15 cellular contexts compared by ENCODE assay signal in the genomic region with DNA sequence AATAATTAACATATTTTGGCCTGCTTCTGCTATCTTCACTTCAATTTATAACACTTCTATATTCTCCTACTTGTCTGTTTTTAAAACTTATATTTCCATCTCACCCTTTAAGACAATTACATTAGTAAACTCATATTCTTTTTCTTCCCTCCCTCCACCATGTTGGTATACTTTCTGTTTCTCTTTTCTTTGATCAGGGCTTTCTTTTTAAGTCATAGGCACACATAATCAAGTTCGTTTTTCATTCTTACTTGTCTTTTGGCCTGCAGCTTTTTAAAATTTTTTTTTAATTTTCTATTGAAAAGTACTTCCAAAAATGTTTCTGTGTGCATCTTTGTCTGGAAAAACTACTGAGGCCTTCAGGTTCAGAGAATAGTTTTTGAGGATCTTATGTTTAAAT. TPM values are rescaled to one million over a fixed set of nuclear protein-coding genes. Genes with fewer than 3 reads are reported as not detected.
A peak's percentile ranks its signal among the peaks of the same experiment; 100 is the strongest.
DNase-seq lines count a peak whose midpoint lies in the region; ATAC-seq and TF ChIP-seq lines count a peak whose summit lies in the region.
"Had no signal": no experiment of that assay in that cellular context is flagged by ENCODE, and none has a peak within 500 bp of the region (broad histone marks: within the 10 kb centered on the region; RNA-seq: fewer than 3 reads in every experiment).

No MANE protein-coding gene starts in this region.

- no peak for DNase-seq in activated CD4-positive, alpha-beta T cell treated with anti-CD3 and anti-CD28 coated beads, Interleukin-2, amount 10 ng/mL, durations not matched to agents 7 days and 5 days
- no peak for DNase-seq in activated CD4-positive, alpha-beta T cell treated with anti-CD3 and anti-CD28 coated beads, Interleukin-2, amount 50 U/mL, for 1 hour
- DNase-seq in activated CD8-positive, alpha-beta T cell treated with anti-CD3 and anti-CD28 coated beads for 36 hours = no peak
- DNase-seq in natural killer cell = no peak
- no peak for DNase-seq in WTC11 (ENCODE audit: low spot score)
- DNase-seq in stimulated activated naive B cell treated with anti-CD40 and anti-IgM and Interleukin-4, amounts not matched to agents 10 μg/mL and 1 μg/mL and 100 μg/mL, for 72 hours = no peak
- DNase-seq: Calu3; foreskin melanocyte; GM23248; Peyer's patch; stimulated activated CD4-positive, alpha-beta T cell treated with anti-CD3 and anti-CD28 coated beads, Interleukin-15, amount 100 ng/mL, for 24 hours had no signal

- H3K9me3 Mint-ChIP-seq in activated CD4-positive, alpha-beta T cell treated with anti-CD3 and anti-CD28 coated beads, Interleukin-2, amount 10 ng/mL, durations not matched to agents 7 days and 5 days = peaks cover 5% of the 10 kb centered on the region
- no peaks in the 10 kb centered on the region for H3K9me3 Mint-ChIP-seq in activated CD8-positive, alpha-beta T cell treated with anti-CD3 and anti-CD28 coated beads for 36 hours
- H3K9me3 Mint-ChIP-seq in natural killer cell (peaks cover 0 to 2% of the 10 kb centered on the region in 2 donors), WTC11 (peaks cover 11% of the 10 kb centered on the region)
- peaks cover 0 to under 1% of the 10 kb centered on the region in 2 donors for H3K9me3 Mint-ChIP-seq in stimulated activated naive B cell treated with anti-CD40 and anti-IgM and Interleukin-4, amounts not matched to agents 10 μg/mL and 1 μg/mL and 100 μg/mL, for 72 hours
- H3K9me3 Mint-ChIP-seq: brain had no signal

- peak overlapping the region; percentile 82 for H3K27ac Mint-ChIP-seq in activated CD4-positive, alpha-beta T cell treated with anti-CD3 and anti-CD28 coated beads, Interleukin-2, amount 10 ng/mL, durations not matched to agents 7 days and 5 days
- H3K27ac Mint-ChIP-seq in activated CD8-positive, alpha-beta T cell treated with anti-CD3 and anti-CD28 coated beads for 36 hours = peak overlapping the region; percentile 81
- H3K27ac Mint-ChIP-seq in natural killer cell = peak overlapping the region; percentile 64 to 82
- no peak overlapping the region for H3K27ac Mint-ChIP-seq in WTC11
- no peak overlapping the region for H3K27ac Mint-ChIP-seq in stimulated activated naive B cell treated with anti-CD40 and anti-IgM and Interleukin-4, amounts not matched to agents 10 μg/mL and 1 μg/mL and 100 μg/mL, for 72 hours
- H3K27ac Mint-ChIP-seq: brain had no signal

- intact Hi-C loops in activated CD8-positive, alpha-beta T cell treated with anti-CD3 and anti-CD28 coated beads for 36 hours (cut with micrococcal nuclease) = no loop called here
- intact Hi-C loops in natural killer cell (cut with micrococcal nuclease) = loop anchor here (10.0 kb wide), 1 partner anchor 1209 kb away; no protein-coding TSS in a partner anchor

- peak; percentile 70 for ATAC-seq in HG02884 (IDR thresholded peaks at IDR 0.05; ENCODE audit: unreplicated experiment)
- no peak for ATAC-seq in activated CD8-positive, alpha-beta T cell treated with anti-CD3 and anti-CD28 coated beads for 36 hours
- no peak for ATAC-seq in natural killer cell
- no peak for ATAC-seq in GM18909 (IDR thresholded peaks at IDR 0.05; ENCODE audit: poor library complexity, unreplicated experiment)
- ATAC-seq in WTC11 = no peak
- ATAC-seq in stimulated activated naive B cell treated with anti-CD40 and anti-IgM and Interleukin-4, amounts not matched to agents 10 μg/mL and 1 μg/mL and 100 μg/mL, for 72 hours (replicated peaks) = no peak
- ATAC-seq: A549 had no signal

- peaks cover 41% of the 10 kb centered on the region for H3K4me1 Mint-ChIP-seq in activated CD4-positive, alpha-beta T cell treated with anti-CD3 and anti-CD28 coated beads, Interleukin-2, amount 10 ng/mL, durations not matched to agents 7 days and 5 days
- peaks cover 31% of the 10 kb centered on the region for H3K4me1 Mint-ChIP-seq in activated CD8-positive, alpha-beta T cell treated with anti-CD3 and anti-CD28 coated beads for 36 hours (ENCODE audit: low read depth)
- H3K4me1 Mint-ChIP-seq in natural killer cell (peaks cover 48 to 64% of the 10 kb centered on the region in 2 donors), WTC11 (0 out of 2 replicates have a peak, but pooled peaks cover under 1% of the 10 kb centered on the region)
- no peaks in the 10 kb centered on the region for H3K4me1 Mint-ChIP-seq in stimulated activated naive B cell treated with anti-CD40 and anti-IgM and Interleukin-4, amounts not matched to agents 10 μg/mL and 1 μg/mL and 100 μg/mL, for 72 hours
- H3K4me1 Mint-ChIP-seq: brain had no signal

- CTCF ChIA-PET in activated CD4-positive, alpha-beta T cell treated with anti-CD3 and anti-CD28 coated beads, Interleukin-2, amount 10 ng/mL, durations not matched to agents 7 days and 5 days (lab: Charles Lee) = no interaction called here
- CTCF ChIA-PET in activated CD8-positive, alpha-beta T cell treated with anti-CD3 and anti-CD28 coated beads for 36 hours (lab: Charles Lee) = no interaction called here
- CTCF ChIA-PET in WTC11 (lab: Charles Lee) = no interaction called here

- H3K4me3 Mint-ChIP-seq in activated CD4-positive, alpha-beta T cell treated with anti-CD3 and anti-CD28 coated beads, Interleukin-2, amount 10 ng/mL, durations not matched to agents 7 days and 5 days = peak overlapping the region; percentile 74
- H3K4me3 Mint-ChIP-seq in activated CD8-positive, alpha-beta T cell treated with anti-CD3 and anti-CD28 coated beads for 36 hours = peak overlapping the region; percentile 67
- peak overlapping the region; percentile 93 for H3K4me3 Mint-ChIP-seq in natural killer cell
- H3K4me3 Mint-ChIP-seq in WTC11 = no peak overlapping the region
- H3K4me3 Mint-ChIP-seq in stimulated activated naive B cell treated with anti-CD40 and anti-IgM and Interleukin-4, amounts not matched to agents 10 μg/mL and 1 μg/mL and 100 μg/mL, for 72 hours = peak overlapping the region in 1 of 2 donors; percentile 22
- H3K4me3 Mint-ChIP-seq: brain had no signal

- peaks cover 35% of the 10 kb centered on the region for H3K36me3 Mint-ChIP-seq in activated CD4-positive, alpha-beta T cell treated with anti-CD3 and anti-CD28 coated beads, Interleukin-2, amount 10 ng/mL, durations not matched to agents 7 days and 5 days (ENCODE audit: low read depth)
- H3K36me3 Mint-ChIP-seq in activated CD8-positive, alpha-beta T cell treated with anti-CD3 and anti-CD28 coated beads for 36 hours (ENCODE audit: low read depth) = peaks cover 7% of the 10 kb centered on the region
- H3K36me3 Mint-ChIP-seq in natural killer cell (peaks cover 28% of the 10 kb centered on the region), WTC11 (no peaks in the 10 kb centered on the region)
- no peaks in the 10 kb centered on the region for H3K36me3 Mint-ChIP-seq in stimulated activated naive B cell treated with anti-CD40 and anti-IgM and Interleukin-4, amounts not matched to agents 10 μg/mL and 1 μg/mL and 100 μg/mL, for 72 hours
- H3K36me3 Mint-ChIP-seq: brain had no signal

- H3K27me3 Mint-ChIP-seq in activated CD4-positive, alpha-beta T cell treated with anti-CD3 and anti-CD28 coated beads, Interleukin-2, amount 10 ng/mL, durations not matched to agents 7 days and 5 days = peaks cover under 1% of the 10 kb centered on the region
- peaks cover 2% of the 10 kb centered on the region for H3K27me3 Mint-ChIP-seq in activated CD8-positive, alpha-beta T cell treated with anti-CD3 and anti-CD28 coated beads for 36 hours
- H3K27me3 Mint-ChIP-seq in natural killer cell (ENCODE audit: low read depth in 2 of 2) (no peaks in the 10 kb centered on the region), WTC11 (ENCODE audit: low read depth) (no peaks in the 10 kb centered on the region)
- H3K27me3 Mint-ChIP-seq in stimulated activated naive B cell treated with anti-CD40 and anti-IgM and Interleukin-4, amounts not matched to agents 10 μg/mL and 1 μg/mL and 100 μg/mL, for 72 hours = peaks cover 0 to 2% of the 10 kb centered on the region in 2 donors

- TF ChIP-seq CTCF in activated CD8-positive, alpha-beta T cell treated with anti-CD3 and anti-CD28 coated beads for 36 hours (IDR thresholded peaks at IDR 0.05) = no peak
- TF ChIP-seq CTCF in natural killer cell (IDR thresholded peaks at IDR 0.05) (no peak), WTC11 (IDR thresholded peaks at IDR 0.05) (no peak)

- POLR2A ChIA-PET in activated CD4-positive, alpha-beta T cell treated with anti-CD3 and anti-CD28 coated beads, Interleukin-2, amount 10 ng/mL, durations not matched to agents 7 days and 5 days (lab: Charles Lee) = no interaction called here
- POLR2A ChIA-PET in activated CD8-positive, alpha-beta T cell treated with anti-CD3 and anti-CD28 coated beads for 36 hours (lab: Charles Lee) = no interaction called here
- POLR2A ChIA-PET in WTC11 (lab: Charles Lee) = no interaction called here

TF ChIP-seq in WTC11, 78 proteins besides CTCF, POLR2A, EP300 and RAD21:
- TF ChIP-seq NR3C1 (CRISPR knock-in tag; conservative IDR thresholded peaks at IDR 0.05; ENCODE audit: low read depth) (no peak), FOXK1 (CRISPR knock-in tag; IDR thresholded peaks at IDR 0.05) (no peak)

RNA-seq across cellular contexts. Expression of gene PYHIN1, which starts 2.3 kb away (rescaled TPM):
- total RNA-seq in activated CD4-positive, alpha-beta T cell treated with anti-CD3 and anti-CD28 coated beads, Interleukin-2, amount 10 ng/mL, durations not matched to agents 7 days and 5 days = 10 to 100 TPM; 18.8 to 25.2 TPM
- 1 to 10 TPM; 7.0 to 8.5 TPM for total RNA-seq in activated CD8-positive, alpha-beta T cell treated with anti-CD3 and anti-CD28 coated beads for 36 hours
- total RNA-seq in natural killer cell (100 to 1,000 TPM; 171 to 313 (median 197) TPM), WTC11 (2021) (0.11 TPM in 1 of 3 replicates, not detected in the others)
- total RNA-seq: Calu3, GM23248 had no signal

Comparison
In these comparisons a context has a peak if more than half of its experiments do, and no peak if none do; other contexts are left out.
1. H3K27ac Mint-ChIP-seq: peak in activated CD4-positive, alpha-beta T cell treated with anti-CD3 and anti-CD28 coated beads, Interleukin-2, amount 10 ng/mL, durations not matched to agents 7 days and 5 days (single experiment), activated CD8-positive, alpha-beta T cell treated with anti-CD3 and anti-CD28 coated beads for 36 hours (single experiment) and natural killer cell (2 of 2); none in WTC11 (single experiment) and stimulated activated naive B cell treated with anti-CD40 and anti-IgM and Interleukin-4, amounts not matched to agents 10 μg/mL and 1 μg/mL and 100 μg/mL, for 72 hours (single experiment).
2. RNA of gene PYHIN1, which starts 2.3 kb away (total RNA-seq): 171 to 313 TPM in natural killer cell; 18.8 to 25.2 TPM in activated CD4-positive, alpha-beta T cell treated with anti-CD3 and anti-CD28 coated beads, Interleukin-2, amount 10 ng/mL, durations not matched to agents 7 days and 5 days, 7.0 to 8.5 TPM in activated CD8-positive, alpha-beta T cell treated with anti-CD3 and anti-CD28 coated beads for 36 hours and 0.11 TPM in WTC11; every median in the first group is over 4 times any median in the second.